1 cellular context compared by ENCODE assay signal in genomic region chr22:50396751-50397370, GRCh38.
TF ChIP-seq lines count a peak whose summit lies in the region.

No MANE protein-coding gene starts in this region.

TF ChIP-seq in HepG2, 621 proteins besides CTCF, POLR2A, EP300 and RAD21 (continued from another document and continues in another):
- TF ChIP-seq TOE1 (CRISPR knock-in tag; IDR thresholded peaks at IDR 0.05) (no peak; the same call in 1 of the 2 replicates), ZNF552 (CRISPR knock-in tag; IDR thresholded peaks at IDR 0.05; ENCODE audit: borderline replicate concordance) (no peak), MYC (CRISPR knock-in tag; IDR thresholded peaks at IDR 0.05; ENCODE audit: borderline replicate concordance) (peak; percentile 43; the same call in 1 of the 2 replicates), ONECUT2 (CRISPR knock-in tag; IDR thresholded peaks at IDR 0.05) (peak; percentile 16; the same call in 1 of the 2 replicates), TRIM24 (CRISPR knock-in tag; IDR thresholded peaks at IDR 0.05) (no peak), TCF7L2 (IDR thresholded peaks at IDR 0.05; ENCODE audit: low read depth, low read length) (no peak), SP5 (CRISPR knock-in tag; IDR thresholded peaks at IDR 0.05; ENCODE audit: borderline replicate concordance, low read depth) (peak; percentile 87), ZNF383 (CRISPR knock-in tag; IDR thresholded peaks at IDR 0.05; ENCODE audit: borderline replicate concordance) (no peak), ZFP82 (CRISPR knock-in tag; IDR thresholded peaks at IDR 0.05; ENCODE audit: borderline replicate concordance) (no peak), ZNF776 (CRISPR knock-in tag; IDR thresholded peaks at IDR 0.05) (no peak), PAF1 (CRISPR knock-in tag; IDR thresholded peaks at IDR 0.05) (0 out of 2 replicates have a peak, but pooled peaks have one; percentile 32), ZZZ3 (CRISPR knock-in tag; IDR thresholded peaks at IDR 0.05; ENCODE audit: borderline replicate concordance) (0 out of 2 replicates have a peak, but pooled peaks have one; percentile 30), ZNF3 (CRISPR knock-in tag; IDR thresholded peaks at IDR 0.05) (no peak), U2AF1 (optimal IDR thresholded peaks at IDR 0.05; ENCODE audit: low read depth, low read length) (no peak), ZNF556 (CRISPR knock-in tag; IDR thresholded peaks at IDR 0.05; ENCODE audit: borderline replicate concordance) (peak; percentile 62; the same call in 1 of the 2 replicates), USF2 (IDR thresholded peaks at IDR 0.05; ENCODE audit: low read depth, low read length) (no peak), USF2 (CRISPR knock-in tag; IDR thresholded peaks at IDR 0.05; ENCODE audit: borderline replicate concordance) (peak; percentile 52; the same call in 1 of the 2 replicates), HNRNPUL1 (IDR thresholded peaks at IDR 0.05; ENCODE audit: low read depth, low read length) (no peak), SNAPC2 (CRISPR knock-in tag; IDR thresholded peaks at IDR 0.05) (no peak), PAWR (CRISPR knock-in tag; IDR thresholded peaks at IDR 0.05; ENCODE audit: borderline replicate concordance) (no peak), ZBTB4 (CRISPR knock-in tag; IDR thresholded peaks at IDR 0.05; ENCODE audit: borderline replicate concordance) (0 out of 2 replicates have a peak, but pooled peaks have one; percentile 58), HDAC1 (CRISPR knock-in tag; IDR thresholded peaks at IDR 0.05) (peak; percentile 94), ZSCAN20 (CRISPR knock-in tag; IDR thresholded peaks at IDR 0.05; ENCODE audit: borderline replicate concordance) (no peak), KDM5B (CRISPR knock-in tag; IDR thresholded peaks at IDR 0.05; ENCODE audit: borderline replicate concordance) (no peak), ZNF605 (CRISPR knock-in tag; IDR thresholded peaks at IDR 0.05) (peak; percentile 78; the same call in 1 of the 2 replicates), ARID3A (IDR thresholded peaks at IDR 0.05; ENCODE audit: low read depth, low read length) (peak; percentile 63; the same call in 1 of the 2 replicates), MED13 (CRISPR knock-in tag; IDR thresholded peaks at IDR 0.05) (peak; percentile 57; the same call in 1 of the 2 replicates), ZNF543 (CRISPR knock-in tag; IDR thresholded peaks at IDR 0.05) (peak; percentile 67; the same call in 1 of the 2 replicates), TFAP4 (IDR thresholded peaks at IDR 0.05; ENCODE audit: borderline replicate concordance, low read depth) (peak; percentile 62; the same call in 1 of the 2 replicates), TP53 (CRISPR knock-in tag; conservative IDR thresholded peaks at IDR 0.05) (0 out of 2 replicates have a peak, but pooled peaks have one; percentile 68), NR0B2 (CRISPR knock-in tag; IDR thresholded peaks at IDR 0.05) (no peak), SMAD1 (CRISPR knock-in tag; IDR thresholded peaks at IDR 0.05; ENCODE audit: borderline replicate concordance, low read depth) (no peak), NCOA5 (CRISPR knock-in tag; IDR thresholded peaks at IDR 0.05) (no peak), SIN3A (IDR thresholded peaks at IDR 0.05; ENCODE audit: borderline replicate concordance, low read depth, low read length) (0 out of 2 replicates have a peak, but pooled peaks have one; percentile 41), NFE2L1 (CRISPR knock-in tag; IDR thresholded peaks at IDR 0.05; ENCODE audit: borderline replicate concordance) (no peak), NFKBIZ (CRISPR knock-in tag; IDR thresholded peaks at IDR 0.05) (peak; percentile 83; the same call in 1 of the 2 replicates), ZNF367 (CRISPR knock-in tag; IDR thresholded peaks at IDR 0.05; ENCODE audit: borderline replicate concordance) (no peak), GABPA (IDR thresholded peaks at IDR 0.05; ENCODE audit: low read depth, low read length) (no peak), GABPA (CRISPR knock-in tag; IDR thresholded peaks at IDR 0.05; ENCODE audit: low read depth) (peak; percentile 67; the same call in 1 of the 2 replicates), SIN3B (IDR thresholded peaks at IDR 0.05; ENCODE audit: low read length) (no peak), PRMT3 (CRISPR knock-in tag; IDR thresholded peaks at IDR 0.05; ENCODE audit: borderline replicate concordance, low read depth) (no peak), CHD4 (IDR thresholded peaks at IDR 0.05; ENCODE audit: borderline replicate concordance, low read length) (no peak), ATF1 (CRISPR knock-in tag; IDR thresholded peaks at IDR 0.05) (peak; percentile 71), ZNF777 (CRISPR knock-in tag; IDR thresholded peaks at IDR 0.05) (no peak; the same call in 1 of the 2 replicates), ZNF432 (CRISPR knock-in tag; IDR thresholded peaks at IDR 0.05; ENCODE audit: borderline replicate concordance) (no peak), ZNF850 (CRISPR knock-in tag; conservative IDR thresholded peaks at IDR 0.05) (no peak), AGO1 (IDR thresholded peaks at IDR 0.05; ENCODE audit: low read depth, low read length, poor library complexity, severe bottlenecking) (no peak), ZMYM2 (CRISPR knock-in tag; IDR thresholded peaks at IDR 0.05) (no peak), NONO (IDR thresholded peaks at IDR 0.05) (no peak), NONO (CRISPR knock-in tag; conservative IDR thresholded peaks at IDR 0.05) (peak; percentile 76), ZNF607 (CRISPR knock-in tag; IDR thresholded peaks at IDR 0.05; ENCODE audit: borderline replicate concordance) (peak; percentile 72; the same call in 1 of the 2 replicates), ADNP (CRISPR knock-in tag; IDR thresholded peaks at IDR 0.05) (no peak), E2F5 (CRISPR knock-in tag; conservative IDR thresholded peaks at IDR 0.05) (no peak), THAP7 (CRISPR knock-in tag; IDR thresholded peaks at IDR 0.05) (no peak), NBN (conservative IDR thresholded peaks at IDR 0.05) (no peak), ZNF251 (CRISPR knock-in tag; IDR thresholded peaks at IDR 0.05) (no peak), ATF3 (CRISPR knock-in tag; IDR thresholded peaks at IDR 0.05) (no peak), THRA (CRISPR knock-in tag; IDR thresholded peaks at IDR 0.05; ENCODE audit: borderline replicate concordance) (peak; percentile 86), ZNF737 (CRISPR knock-in tag; IDR thresholded peaks at IDR 0.05; ENCODE audit: borderline replicate concordance) (no peak), ZNF431 (CRISPR knock-in tag; IDR thresholded peaks at IDR 0.05; ENCODE audit: borderline replicate concordance, low read depth) (0 out of 2 replicates have a peak, but pooled peaks have one; percentile 43), ZFP91 (CRISPR knock-in tag; IDR thresholded peaks at IDR 0.05; ENCODE audit: borderline replicate concordance) (no peak), YEATS4 (CRISPR knock-in tag; IDR thresholded peaks at IDR 0.05; ENCODE audit: borderline replicate concordance) (peak; percentile 60; the same call in 1 of the 2 replicates), SP4 (CRISPR knock-in tag; IDR thresholded peaks at IDR 0.05) (no peak)
